In the genomic region with DNA sequence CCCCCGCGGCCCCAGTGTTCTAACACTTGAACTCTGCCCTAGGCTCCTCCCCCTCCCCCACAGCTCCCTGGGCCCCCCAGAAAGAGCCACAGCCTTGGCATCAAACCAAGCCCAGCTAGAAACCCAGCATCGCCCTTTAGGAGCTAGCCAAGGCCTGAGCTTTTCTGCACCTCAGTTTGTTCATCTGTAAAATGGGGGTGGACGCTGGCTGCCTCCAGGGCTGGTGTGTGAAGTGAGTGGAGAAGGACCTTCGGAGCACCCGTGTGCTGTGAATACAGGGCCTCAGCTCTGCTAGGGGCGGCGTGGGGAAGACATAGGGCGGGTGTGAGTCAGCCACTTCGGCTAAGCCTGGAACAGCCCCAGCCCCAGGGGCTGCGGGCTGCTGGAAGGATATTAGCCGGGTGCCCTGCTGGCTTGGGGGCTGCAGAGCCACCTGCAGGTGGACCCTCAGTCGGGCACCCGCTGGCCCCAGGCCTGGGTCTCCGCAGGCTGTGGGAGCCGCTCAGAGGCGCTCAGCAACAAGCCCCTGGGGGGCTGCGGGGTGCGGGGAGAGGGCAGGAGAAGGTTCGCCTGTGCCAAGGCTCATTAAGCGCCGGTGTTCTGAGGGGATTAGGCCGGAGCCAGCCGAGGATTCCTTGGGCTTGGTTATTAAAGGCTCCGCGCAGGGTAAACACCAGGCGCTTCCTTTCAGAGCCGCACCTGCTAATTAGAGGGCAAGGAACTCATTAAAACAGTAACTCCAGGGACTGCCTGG, we compare ENCODE assay signal across 1 cellular context.
TF ChIP-seq lines count a peak whose summit lies in the region.

No MANE protein-coding gene starts in this region.

TF ChIP-seq in HEK293, 187 proteins besides CTCF, POLR2A, EP300 and RAD21 (continued from another document):
- TF ChIP-seq, protein P1, sequence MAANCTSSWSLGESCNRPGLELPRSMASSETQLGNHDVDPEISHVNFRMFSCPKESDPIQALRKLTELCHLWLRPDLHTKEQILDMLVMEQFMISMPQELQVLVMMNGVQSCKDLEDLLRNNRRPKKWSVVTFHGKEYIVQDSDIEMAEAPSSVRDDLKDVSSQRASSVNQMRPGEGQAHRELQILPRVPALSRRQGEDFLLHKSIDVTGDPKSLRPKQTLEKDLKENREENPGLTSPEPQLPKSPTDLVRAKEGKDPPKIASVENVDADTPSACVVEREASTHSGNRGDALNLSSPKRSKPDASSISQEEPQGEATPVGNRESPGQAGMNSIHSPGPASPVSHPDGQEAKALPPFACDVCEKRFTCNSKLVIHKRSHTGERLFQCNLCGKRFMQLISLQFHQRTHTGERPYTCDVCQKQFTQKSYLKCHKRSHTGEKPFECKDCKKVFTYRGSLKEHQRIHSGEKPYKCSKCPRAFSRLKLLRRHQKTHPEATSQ (tag by site-specific recombination; IDR thresholded peaks at IDR 0.05): no peak
- TF ChIP-seq ZNF23 (tag by site-specific recombination; IDR thresholded peaks at IDR 0.05; ENCODE audit: borderline replicate concordance): no peak
- peak; percentile 74; the same call in 1 of the 2 replicates for TF ChIP-seq OSR2 (tag by site-specific recombination; IDR thresholded peaks at IDR 0.05)
- TF ChIP-seq, protein P2, sequence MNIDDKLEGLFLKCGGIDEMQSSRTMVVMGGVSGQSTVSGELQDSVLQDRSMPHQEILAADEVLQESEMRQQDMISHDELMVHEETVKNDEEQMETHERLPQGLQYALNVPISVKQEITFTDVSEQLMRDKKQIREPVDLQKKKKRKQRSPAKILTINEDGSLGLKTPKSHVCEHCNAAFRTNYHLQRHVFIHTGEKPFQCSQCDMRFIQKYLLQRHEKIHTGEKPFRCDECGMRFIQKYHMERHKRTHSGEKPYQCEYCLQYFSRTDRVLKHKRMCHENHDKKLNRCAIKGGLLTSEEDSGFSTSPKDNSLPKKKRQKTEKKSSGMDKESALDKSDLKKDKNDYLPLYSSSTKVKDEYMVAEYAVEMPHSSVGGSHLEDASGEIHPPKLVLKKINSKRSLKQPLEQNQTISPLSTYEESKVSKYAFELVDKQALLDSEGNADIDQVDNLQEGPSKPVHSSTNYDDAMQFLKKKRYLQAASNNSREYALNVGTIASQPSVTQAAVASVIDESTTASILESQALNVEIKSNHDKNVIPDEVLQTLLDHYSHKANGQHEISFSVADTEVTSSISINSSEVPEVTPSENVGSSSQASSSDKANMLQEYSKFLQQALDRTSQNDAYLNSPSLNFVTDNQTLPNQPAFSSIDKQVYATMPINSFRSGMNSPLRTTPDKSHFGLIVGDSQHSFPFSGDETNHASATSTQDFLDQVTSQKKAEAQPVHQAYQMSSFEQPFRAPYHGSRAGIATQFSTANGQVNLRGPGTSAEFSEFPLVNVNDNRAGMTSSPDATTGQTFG (tag by site-specific recombination; IDR thresholded peaks at IDR 0.05; ENCODE audit: borderline replicate concordance): no peak
- peak; percentile 74 for TF ChIP-seq ZBTB8A (tag by site-specific recombination; IDR thresholded peaks at IDR 0.05)
- TF ChIP-seq REPIN1 (tag by site-specific recombination; IDR thresholded peaks at IDR 0.05; ENCODE audit: low read depth): peak; percentile 20; the same call in 1 of the 2 replicates
- TF ChIP-seq ZNF600 (tag by site-specific recombination; IDR thresholded peaks at IDR 0.05): peak; percentile 62
- no peak for TF ChIP-seq ZNF121 (tag by site-specific recombination; IDR thresholded peaks at IDR 0.05)
- no peak for TF ChIP-seq ZNF473 (tag by site-specific recombination; IDR thresholded peaks at IDR 0.05)
- no peak for TF ChIP-seq ZNF175 (tag by site-specific recombination; IDR thresholded peaks at IDR 0.05)
- no peak for TF ChIP-seq ZNF214 (tag by site-specific recombination; IDR thresholded peaks at IDR 0.05; ENCODE audit: borderline replicate concordance)
- no peak for TF ChIP-seq HOXA7 (CRISPR knock-in tag; IDR thresholded peaks at IDR 0.05; ENCODE audit: borderline replicate concordance)
- no peak for TF ChIP-seq ZNF555 (tag by site-specific recombination; conservative IDR thresholded peaks at IDR 0.05)
- TF ChIP-seq KLF16 (tag by site-specific recombination; IDR thresholded peaks at IDR 0.05): no peak
- TF ChIP-seq ZNF324 (tag by site-specific recombination; IDR thresholded peaks at IDR 0.05): no peak
- TF ChIP-seq ZSCAN18 (tag by site-specific recombination; IDR thresholded peaks at IDR 0.05): no peak
- peak; percentile 88 for TF ChIP-seq ZNF341 (tag by site-specific recombination; IDR thresholded peaks at IDR 0.05; ENCODE audit: low read depth)
- peak; percentile 80 for TF ChIP-seq KLF1 (tag by site-specific recombination; IDR thresholded peaks at IDR 0.05)
- peak; percentile 56; the same call in 1 of the 2 replicates for TF ChIP-seq ZNF561 (tag by site-specific recombination; IDR thresholded peaks at IDR 0.05; ENCODE audit: borderline replicate concordance)
- TF ChIP-seq, protein P3, sequence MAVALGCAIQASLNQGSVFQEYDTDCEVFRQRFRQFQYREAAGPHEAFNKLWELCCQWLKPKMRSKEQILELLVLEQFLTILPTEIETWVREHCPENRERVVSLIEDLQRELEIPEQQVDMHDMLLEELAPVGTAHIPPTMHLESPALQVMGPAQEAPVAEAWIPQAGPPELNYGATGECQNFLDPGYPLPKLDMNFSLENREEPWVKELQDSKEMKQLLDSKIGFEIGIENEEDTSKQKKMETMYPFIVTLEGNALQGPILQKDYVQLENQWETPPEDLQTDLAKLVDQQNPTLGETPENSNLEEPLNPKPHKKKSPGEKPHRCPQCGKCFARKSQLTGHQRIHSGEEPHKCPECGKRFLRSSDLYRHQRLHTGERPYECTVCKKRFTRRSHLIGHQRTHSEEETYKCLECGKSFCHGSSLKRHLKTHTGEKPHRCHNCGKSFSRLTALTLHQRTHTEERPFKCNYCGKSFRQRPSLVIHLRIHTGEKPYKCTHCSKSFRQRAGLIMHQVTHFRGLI (tag by site-specific recombination; IDR thresholded peaks at IDR 0.05): no peak
- 0 out of 2 replicates have a peak, but pooled peaks have one; percentile 11 for TF ChIP-seq BCL11A (tag by site-specific recombination; IDR thresholded peaks at IDR 0.05; ENCODE audit: low read depth)
- peak; percentile 76 for TF ChIP-seq ZBTB48 (tag by site-specific recombination; IDR thresholded peaks at IDR 0.05)
- peak; percentile 52; the same call in 1 of the 2 replicates for TF ChIP-seq ZNF10 (tag by site-specific recombination; IDR thresholded peaks at IDR 0.05)
- no peak for TF ChIP-seq ZNF623 (tag by site-specific recombination; IDR thresholded peaks at IDR 0.05)
- TF ChIP-seq ZNF660 (tag by site-specific recombination; IDR thresholded peaks at IDR 0.05): 0 out of 2 replicates have a peak, but pooled peaks have one; percentile 49
- no peak for TF ChIP-seq ZNF16 (tag by site-specific recombination; IDR thresholded peaks at IDR 0.05; ENCODE audit: low read depth)
TF ChIP-seq in HEK293: peak in this region for 37.
